1 cellular context compared by ENCODE assay signal in the genomic region with DNA sequence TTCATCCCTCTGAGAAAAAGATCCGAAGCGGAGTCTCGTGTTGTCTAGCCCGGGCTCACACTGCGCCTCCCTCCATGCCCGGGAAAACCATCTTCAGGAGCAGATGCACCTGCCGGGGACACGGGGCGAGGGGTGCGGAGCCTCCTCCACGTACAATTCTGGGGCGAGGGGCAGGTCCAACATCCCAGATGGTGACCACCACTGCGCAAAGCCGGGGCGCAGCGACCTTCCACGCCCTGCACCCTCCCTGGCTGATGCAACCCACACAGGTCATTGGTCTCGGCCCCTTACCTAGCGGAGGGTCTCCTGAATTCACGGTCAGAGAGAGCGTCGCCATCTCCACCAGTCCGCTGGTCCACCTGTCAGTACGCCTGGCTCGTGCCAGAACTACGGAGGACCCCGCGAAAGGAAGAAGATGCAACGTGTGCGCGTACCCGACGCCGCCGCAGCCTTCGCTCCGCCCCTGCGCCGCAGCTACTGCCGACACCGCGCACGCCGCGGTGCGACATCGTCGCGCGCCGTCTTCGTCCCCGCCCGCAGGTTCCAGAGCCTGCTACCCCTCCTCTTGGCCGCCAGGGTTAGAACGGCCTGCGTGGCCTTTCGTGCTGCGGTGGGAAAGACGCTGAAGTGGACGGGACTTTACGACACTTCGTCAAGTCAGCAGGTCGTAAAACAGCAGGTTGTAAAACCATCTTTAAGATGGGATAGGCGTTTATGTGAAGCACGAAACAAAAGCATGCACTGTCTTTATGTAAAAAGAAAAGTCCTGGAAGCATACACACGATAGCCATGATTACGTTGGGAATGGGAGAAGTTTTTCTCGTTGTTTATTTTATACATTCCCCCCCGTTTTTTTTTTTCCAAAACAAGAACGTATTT.
TF ChIP-seq lines count a peak whose summit lies in the region.

Gene EPRS1, minus strand, starts transcription at position 454 of the 879 bp plus-strand sequence. Its CDS starts 117 bp downstream, at position 337.

TF ChIP-seq in K562, 482 proteins besides CTCF, POLR2A, EP300 and RAD21 (continued from another document and continues in another):
- TF ChIP-seq ZNF280A (IDR thresholded peaks at IDR 0.05; ENCODE audit: low read depth, partially characterized antibody) = no peak
- TF ChIP-seq SAFB2 (IDR thresholded peaks at IDR 0.05; ENCODE audit: borderline replicate concordance, low read depth, low read length, severe bottlenecking) = no peak
- no peak for TF ChIP-seq CHD2 (IDR thresholded peaks at IDR 0.05; ENCODE audit: low read depth, low read length)
- TF ChIP-seq ZFP1 (CRISPR knock-in tag; IDR thresholded peaks at IDR 0.05) = no peak
- no peak for TF ChIP-seq STAT6 (CRISPR knock-in tag; IDR thresholded peaks at IDR 0.05)
- TF ChIP-seq HMG20A (CRISPR knock-in tag; conservative IDR thresholded peaks at IDR 0.05) = no peak
- TF ChIP-seq BHLHE40 (IDR thresholded peaks at IDR 0.05; ENCODE audit: low read length) = peak; percentile 82
- TF ChIP-seq PHTF2 (CRISPR knock-in tag; IDR thresholded peaks at IDR 0.05) = no peak
- TF ChIP-seq SRSF7 (optimal IDR thresholded peaks at IDR 0.05; ENCODE audit: low read depth, low read length) = no peak
- no peak for TF ChIP-seq SPI1 (IDR thresholded peaks at IDR 0.05; ENCODE audit: borderline replicate concordance, low read depth, low read length)
- no peak for TF ChIP-seq CBX1 (IDR thresholded peaks at IDR 0.05; ENCODE audit: low read depth)
- TF ChIP-seq SIN3A (IDR thresholded peaks at IDR 0.05; ENCODE audit: borderline replicate concordance in 2 of 2, control insufficient read depth in 1 of 2, low read depth in 2 of 2, low read length in 2 of 2) = peak; percentile 67 to 86; a peak in 2 of 4 replicates
- TF ChIP-seq COPS2 (conservative IDR thresholded peaks at IDR 0.05) = no peak
- TF ChIP-seq TEAD1 (CRISPR knock-in tag; IDR thresholded peaks at IDR 0.05) = peak in 1 of 2 experiments; percentile 94; a peak in 2 of 4 replicates
- TF ChIP-seq ZNF830 (CRISPR knock-in tag; IDR thresholded peaks at IDR 0.05) = 0 out of 2 replicates have a peak, but pooled peaks have one; percentile 37
- TF ChIP-seq SUPT5H (IDR thresholded peaks at IDR 0.05) = peak; percentile 93
- TF ChIP-seq ZNF24 (IDR thresholded peaks at IDR 0.05) = peak; percentile 60
- peak; percentile 76 for TF ChIP-seq HDAC2 (IDR thresholded peaks at IDR 0.05)
- peak; percentile 99; the same call in 1 of the 2 replicates for TF ChIP-seq KAT7 (CRISPR knock-in tag; IDR thresholded peaks at IDR 0.05; ENCODE audit: borderline replicate concordance)
- peak; percentile 43 for TF ChIP-seq ZFX (CRISPR knock-in tag; IDR thresholded peaks at IDR 0.05)
- no peak for TF ChIP-seq ZNF592 (IDR thresholded peaks at IDR 0.05)
- peak; percentile 92 for TF ChIP-seq PHF20 (IDR thresholded peaks at IDR 0.05; ENCODE audit: partially characterized antibody)
- peak; percentile 94 to 95 for TF ChIP-seq NRF1 (conservative IDR thresholded peaks at IDR 0.05 in 1 of 2, IDR thresholded peaks at IDR 0.05 in 1 of 2)
- no peak for TF ChIP-seq ZNF507 (tag; conservative IDR thresholded peaks at IDR 0.05)
- TF ChIP-seq ESRRB (CRISPR knock-in tag; IDR thresholded peaks at IDR 0.05; ENCODE audit: borderline replicate concordance) = no peak
- TF ChIP-seq ZNF384 (IDR thresholded peaks at IDR 0.05; ENCODE audit: low read depth, low read length) = no peak
- TF ChIP-seq, protein P1, sequence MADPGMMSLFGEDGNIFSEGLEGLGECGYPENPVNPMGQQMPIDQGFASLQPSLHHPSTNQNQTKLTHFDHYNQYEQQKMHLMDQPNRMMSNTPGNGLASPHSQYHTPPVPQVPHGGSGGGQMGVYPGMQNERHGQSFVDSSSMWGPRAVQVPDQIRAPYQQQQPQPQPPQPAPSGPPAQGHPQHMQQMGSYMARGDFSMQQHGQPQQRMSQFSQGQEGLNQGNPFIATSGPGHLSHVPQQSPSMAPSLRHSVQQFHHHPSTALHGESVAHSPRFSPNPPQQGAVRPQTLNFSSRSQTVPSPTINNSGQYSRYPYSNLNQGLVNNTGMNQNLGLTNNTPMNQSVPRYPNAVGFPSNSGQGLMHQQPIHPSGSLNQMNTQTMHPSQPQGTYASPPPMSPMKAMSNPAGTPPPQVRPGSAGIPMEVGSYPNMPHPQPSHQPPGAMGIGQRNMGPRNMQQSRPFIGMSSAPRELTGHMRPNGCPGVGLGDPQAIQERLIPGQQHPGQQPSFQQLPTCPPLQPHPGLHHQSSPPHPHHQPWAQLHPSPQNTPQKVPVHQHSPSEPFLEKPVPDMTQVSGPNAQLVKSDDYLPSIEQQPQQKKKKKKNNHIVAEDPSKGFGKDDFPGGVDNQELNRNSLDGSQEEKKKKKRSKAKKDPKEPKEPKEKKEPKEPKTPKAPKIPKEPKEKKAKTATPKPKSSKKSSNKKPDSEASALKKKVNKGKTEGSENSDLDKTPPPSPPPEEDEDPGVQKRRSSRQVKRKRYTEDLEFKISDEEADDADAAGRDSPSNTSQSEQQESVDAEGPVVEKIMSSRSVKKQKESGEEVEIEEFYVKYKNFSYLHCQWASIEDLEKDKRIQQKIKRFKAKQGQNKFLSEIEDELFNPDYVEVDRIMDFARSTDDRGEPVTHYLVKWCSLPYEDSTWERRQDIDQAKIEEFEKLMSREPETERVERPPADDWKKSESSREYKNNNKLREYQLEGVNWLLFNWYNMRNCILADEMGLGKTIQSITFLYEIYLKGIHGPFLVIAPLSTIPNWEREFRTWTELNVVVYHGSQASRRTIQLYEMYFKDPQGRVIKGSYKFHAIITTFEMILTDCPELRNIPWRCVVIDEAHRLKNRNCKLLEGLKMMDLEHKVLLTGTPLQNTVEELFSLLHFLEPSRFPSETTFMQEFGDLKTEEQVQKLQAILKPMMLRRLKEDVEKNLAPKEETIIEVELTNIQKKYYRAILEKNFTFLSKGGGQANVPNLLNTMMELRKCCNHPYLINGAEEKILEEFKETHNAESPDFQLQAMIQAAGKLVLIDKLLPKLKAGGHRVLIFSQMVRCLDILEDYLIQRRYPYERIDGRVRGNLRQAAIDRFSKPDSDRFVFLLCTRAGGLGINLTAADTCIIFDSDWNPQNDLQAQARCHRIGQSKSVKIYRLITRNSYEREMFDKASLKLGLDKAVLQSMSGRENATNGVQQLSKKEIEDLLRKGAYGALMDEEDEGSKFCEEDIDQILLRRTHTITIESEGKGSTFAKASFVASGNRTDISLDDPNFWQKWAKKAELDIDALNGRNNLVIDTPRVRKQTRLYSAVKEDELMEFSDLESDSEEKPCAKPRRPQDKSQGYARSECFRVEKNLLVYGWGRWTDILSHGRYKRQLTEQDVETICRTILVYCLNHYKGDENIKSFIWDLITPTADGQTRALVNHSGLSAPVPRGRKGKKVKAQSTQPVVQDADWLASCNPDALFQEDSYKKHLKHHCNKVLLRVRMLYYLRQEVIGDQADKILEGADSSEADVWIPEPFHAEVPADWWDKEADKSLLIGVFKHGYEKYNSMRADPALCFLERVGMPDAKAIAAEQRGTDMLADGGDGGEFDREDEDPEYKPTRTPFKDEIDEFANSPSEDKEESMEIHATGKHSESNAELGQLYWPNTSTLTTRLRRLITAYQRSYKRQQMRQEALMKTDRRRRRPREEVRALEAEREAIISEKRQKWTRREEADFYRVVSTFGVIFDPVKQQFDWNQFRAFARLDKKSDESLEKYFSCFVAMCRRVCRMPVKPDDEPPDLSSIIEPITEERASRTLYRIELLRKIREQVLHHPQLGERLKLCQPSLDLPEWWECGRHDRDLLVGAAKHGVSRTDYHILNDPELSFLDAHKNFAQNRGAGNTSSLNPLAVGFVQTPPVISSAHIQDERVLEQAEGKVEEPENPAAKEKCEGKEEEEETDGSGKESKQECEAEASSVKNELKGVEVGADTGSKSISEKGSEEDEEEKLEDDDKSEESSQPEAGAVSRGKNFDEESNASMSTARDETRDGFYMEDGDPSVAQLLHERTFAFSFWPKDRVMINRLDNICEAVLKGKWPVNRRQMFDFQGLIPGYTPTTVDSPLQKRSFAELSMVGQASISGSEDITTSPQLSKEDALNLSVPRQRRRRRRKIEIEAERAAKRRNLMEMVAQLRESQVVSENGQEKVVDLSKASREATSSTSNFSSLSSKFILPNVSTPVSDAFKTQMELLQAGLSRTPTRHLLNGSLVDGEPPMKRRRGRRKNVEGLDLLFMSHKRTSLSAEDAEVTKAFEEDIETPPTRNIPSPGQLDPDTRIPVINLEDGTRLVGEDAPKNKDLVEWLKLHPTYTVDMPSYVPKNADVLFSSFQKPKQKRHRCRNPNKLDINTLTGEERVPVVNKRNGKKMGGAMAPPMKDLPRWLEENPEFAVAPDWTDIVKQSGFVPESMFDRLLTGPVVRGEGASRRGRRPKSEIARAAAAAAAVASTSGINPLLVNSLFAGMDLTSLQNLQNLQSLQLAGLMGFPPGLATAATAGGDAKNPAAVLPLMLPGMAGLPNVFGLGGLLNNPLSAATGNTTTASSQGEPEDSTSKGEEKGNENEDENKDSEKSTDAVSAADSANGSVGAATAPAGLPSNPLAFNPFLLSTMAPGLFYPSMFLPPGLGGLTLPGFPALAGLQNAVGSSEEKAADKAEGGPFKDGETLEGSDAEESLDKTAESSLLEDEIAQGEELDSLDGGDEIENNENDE (IDR thresholded peaks at IDR 0.05; ENCODE audit: low read depth, low read length) = peak; percentile 24
- TF ChIP-seq RCOR1 (IDR thresholded peaks at IDR 0.05; ENCODE audit: borderline replicate concordance in 1 of 2, low read depth in 2 of 2, low read length in 2 of 2) = peak; percentile 41 to 93; a peak in 2 of 4 replicates
- TF ChIP-seq ZC3H4 (CRISPR knock-in tag; IDR thresholded peaks at IDR 0.05; ENCODE audit: borderline replicate concordance) = no peak
- TF ChIP-seq ZNF280B (CRISPR knock-in tag; IDR thresholded peaks at IDR 0.05) = no peak
- TF ChIP-seq CSDE1 (IDR thresholded peaks at IDR 0.05) = no peak
